19 cellular contexts compared by ENCODE assay signal in genomic region chr21:27477321-27477720, GRCh38.
"Had no signal": no experiment of that assay in that cellular context is flagged by ENCODE, and none has a peak within 500 bp of the region (broad histone marks: within the 10 kb centered on the region; RNA-seq: fewer than 3 reads in every experiment).

No MANE protein-coding gene starts in this region.

- H3K4me1 ChIP-seq: left lung, parathyroid adenoma, sigmoid colon, transverse colon had no signal

- H2AFZ ChIP-seq: parathyroid adenoma had no signal

- H3K36me3 ChIP-seq: left lung, neutrophil, sigmoid colon, transverse colon, vagina had no signal

- H3K9me3 ChIP-seq: left lung, mucosa of descending colon, neutrophil, sigmoid colon, transverse colon, vagina had no signal

- H3K9ac ChIP-seq: parathyroid adenoma had no signal

- ATAC-seq: esophagus mucosa; left lung; mucosa of descending colon; naive thymus-derived CD8-positive, alpha-beta T cell had no signal

- H3K27ac ChIP-seq: left lung, neutrophil, parathyroid adenoma, sigmoid colon, transverse colon, vagina had no signal

- DNase-seq: activated CD4-positive, alpha-beta memory T cell treated with anti-CD3 and anti-CD28 coated beads, Interleukin-2, amount 10 ng/mL, durations not matched to agents 7 days and 5 days; activated effector memory CD4-positive, alpha-beta T cell treated with Interleukin-2 at 50 U/mL for 16 hours; activated naive CD4-positive, alpha-beta T cell treated with anti-CD3 and anti-CD28 coated beads, Interleukin-2, amount 50 U/mL, for 16 hours; activated T-cell treated with anti-CD3 and anti-CD28 coated beads, Interleukin-2, amount 50 U/mL, for 24 hours; amniotic stem cell; left lung; mammary epithelial cell; mucosa of descending colon; naive thymus-derived CD8-positive, alpha-beta T cell; sigmoid colon; stimulated activated CD4-positive, alpha-beta T cell treated with anti-CD3 and anti-CD28 coated beads, Interleukin-2, amount 100 ng/mL, for 48 hours; stimulated activated naive CD4-positive, alpha-beta T cell treated with Interleukin-2 at 50 U/mL for 16 hours; T-helper 1 cell; T1000; transverse colon had no signal

- H3K79me2 ChIP-seq: parathyroid adenoma had no signal

- H3K4me3 ChIP-seq: left lung, mucosa of descending colon, sigmoid colon, transverse colon, vagina had no signal

- H3K27me3 ChIP-seq: left lung, neutrophil, sigmoid colon, transverse colon, vagina had no signal
